Comparison of ENCODE assay signal across 11 cellular contexts in the genomic region with DNA sequence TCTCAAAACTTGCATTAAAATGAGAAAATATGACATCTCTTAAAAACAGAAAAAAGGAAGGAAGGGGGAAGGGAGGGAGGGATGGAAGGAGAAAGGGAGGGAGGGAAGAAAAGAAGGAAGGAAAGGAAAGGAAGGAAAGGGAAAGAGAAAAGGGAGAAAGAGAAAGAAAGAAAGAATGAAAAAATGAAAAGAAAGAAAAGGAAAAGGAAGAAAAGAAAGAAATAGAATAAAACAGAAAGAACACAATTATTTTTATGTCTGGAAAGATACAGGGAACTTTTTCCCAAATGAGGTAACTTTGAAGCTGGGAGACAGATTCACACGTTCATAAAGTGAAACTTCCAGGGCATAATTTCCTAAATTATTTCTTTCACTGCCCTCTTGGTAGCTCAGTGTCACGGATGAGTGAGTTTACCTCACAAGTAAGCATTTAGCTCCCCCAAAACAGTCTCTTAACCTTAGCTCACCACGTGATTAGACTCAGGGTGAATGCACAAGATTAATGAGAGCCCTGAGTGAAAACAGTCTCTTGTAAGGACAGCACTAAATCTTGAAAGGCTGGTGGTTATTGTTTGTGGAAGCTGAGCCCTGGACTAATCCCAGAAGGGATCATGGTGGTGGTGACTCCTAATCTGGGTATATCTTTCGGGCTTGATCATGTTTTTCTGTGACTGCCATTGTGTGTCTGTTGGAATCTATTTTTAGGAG.
A peak's percentile ranks its signal among the peaks of the same experiment; 100 is the strongest.
DNase-seq lines count a peak whose midpoint lies in the region; ATAC-seq and TF ChIP-seq lines count a peak whose summit lies in the region.
"Had no signal": no experiment of that assay in that cellular context is flagged by ENCODE, and none has a peak within 500 bp of the region (broad histone marks: within the 10 kb centered on the region; RNA-seq: fewer than 3 reads in every experiment).

No MANE protein-coding gene starts in this region.

- ATAC-seq in HG03469 (IDR thresholded peaks at IDR 0.05; ENCODE audit: unreplicated experiment) (peak; percentile 78), HG02642 (IDR thresholded peaks at IDR 0.05; ENCODE audit: poor library complexity, unreplicated experiment) (no peak)
- ATAC-seq: effector memory CD8-positive, alpha-beta T cell; left lobe of liver had no signal

- DNase-seq in GM13977 (ENCODE audit: low spot score) (peak; percentile 12), amniotic epithelial cell (ENCODE audit: low read depth) (peak; percentile 55), renal cortical epithelial cell (ENCODE audit: low read depth) (peak; percentile 81), GM19238 (ENCODE audit: insufficient read length, low spot score) (no peak)
- DNase-seq in activated naive CD4-positive, alpha-beta T cell treated with Interleukin-2 at 50 U/mL for 16 hours = no peak
- DNase-seq in activated naive CD4-positive, alpha-beta T cell (lab: John Stamatoyannopoulos, UW) = no peak
- DNase-seq: effector memory CD8-positive, alpha-beta T cell; Karpas-422 had no signal

- in situ Hi-C loops in GM13977 (cut with MboI; ENCODE audit: low pct_unique_long_range_greater_than_20kb, low sequenced_read_pairs, unreplicated experiment) = no loop called here

- TF ChIP-seq CTCF in GM13977 (IDR thresholded peaks at IDR 0.05; ENCODE audit: extremely low read depth, insufficient read depth, missing control alignments) = no peak

Comparison
In these comparisons a context has a peak if more than half of its experiments do, and no peak if none do; other contexts are left out.
1. DNase-seq: peak in GM13977 (single experiment), amniotic epithelial cell (single experiment) and renal cortical epithelial cell (single experiment); none in GM19238 (single experiment), activated naive CD4-positive, alpha-beta T cell treated with Interleukin-2 at 50 U/mL for 16 hours (single experiment) and activated naive CD4-positive, alpha-beta T cell (0 of 4).